Comparison of ENCODE assay signal across 19 cellular contexts in the genomic region with DNA sequence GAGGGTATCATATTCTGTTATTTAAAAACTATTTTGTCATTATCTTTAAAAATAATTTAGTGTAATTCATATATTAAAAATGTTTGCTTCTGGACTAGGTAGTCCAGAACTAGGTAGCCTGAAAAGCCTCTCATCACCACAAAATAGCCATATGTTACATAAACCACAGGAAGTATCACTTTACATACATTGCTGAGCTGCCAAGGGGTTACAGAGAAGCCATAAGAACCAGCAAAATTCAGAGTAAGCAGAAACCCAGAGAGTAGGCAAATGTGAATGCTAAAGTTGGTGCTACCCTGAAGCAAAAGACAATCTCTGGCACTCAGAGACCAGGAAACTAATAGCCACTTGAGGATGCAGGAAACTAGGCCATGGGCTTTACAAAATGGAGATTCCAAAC.
A peak's percentile ranks its signal among the peaks of the same experiment; 100 is the strongest.
DNase-seq lines count a peak whose midpoint lies in the region; ATAC-seq and TF ChIP-seq lines count a peak whose summit lies in the region.
"Had no signal": no experiment of that assay in that cellular context is flagged by ENCODE, and none has a peak within 500 bp of the region (broad histone marks: within the 10 kb centered on the region; RNA-seq: fewer than 3 reads in every experiment).

No MANE protein-coding gene starts in this region.

- peak; percentile 10 for DNase-seq in NCI-H748 (lab: John Stamatoyannopoulos, UW; ENCODE audit: unreplicated experiment)
- DNase-seq in NCI-H748 treated with DMSO at 0.1 percent for 48 hours (lab: John Stamatoyannopoulos, UW): no peak
- peak; percentile 42 for DNase-seq in NB4 (ENCODE audit: low read depth)
- DNase-seq in RPMI8226: peak; percentile 26
- DNase-seq in SKM-1 (lab: John Stamatoyannopoulos, UW; ENCODE audit: unreplicated experiment): no peak
- no peak for DNase-seq in CD8-positive, alpha-beta memory T cell
- DNase-seq in CD14-positive monocyte (ENCODE audit: low spot score): no peak
- DNase-seq: activated CD4-positive, alpha-beta memory T cell treated with anti-CD3 and anti-CD28 coated beads, Interleukin-2, amount 10 ng/mL, durations not matched to agents 7 days and 5 days; Caco-2; H9; KG1; naive thymus-derived CD4-positive, alpha-beta T cell; OCI-M1; psoas muscle; stimulated activated CD4-positive, alpha-beta T cell treated with anti-CD3 and anti-CD28 coated beads, Interleukin-15, amount 100 ng/mL, for 24 hours had no signal

- no peak for ATAC-seq in stimulated activated memory B cell treated with anti-CD40 and anti-IgM and Interleukin-4, amounts not matched to agents 10 μg/mL and 1 μg/mL and 100 μg/mL, for 72 hours
- ATAC-seq: naive thymus-derived CD4-positive, alpha-beta T cell; psoas muscle; SK-N-SH treated with all-trans-retinoic acid at 6 μM for 48 hours had no signal

- POLR2A ChIA-PET in CD8-positive, alpha-beta memory T cell (lab: Charles Lee): no interaction called here

- no peak overlapping the region for H3K4me3 Mint-ChIP-seq in CD8-positive, alpha-beta memory T cell
- H3K4me3 Mint-ChIP-seq in CD14-positive monocyte: no peak overlapping the region
- H3K4me3 Mint-ChIP-seq in stimulated activated memory B cell treated with anti-CD40 and anti-IgM and Interleukin-4, amounts not matched to agents 10 μg/mL and 1 μg/mL and 100 μg/mL, for 72 hours: no peak overlapping the region
- H3K4me3 Mint-ChIP-seq: activated CD4-positive, alpha-beta memory T cell treated with anti-CD3 and anti-CD28 coated beads, Interleukin-2, amount 10 ng/mL, durations not matched to agents 7 days and 5 days; activated T-helper 1 cell treated with anti-CD3 and anti-CD28 coated beads, Interleukin-12 subunit alpha, Interleukin-12 subunit beta, Interleukin-2, Interleukin-4 antibody, amounts not matched to agents 30 ng/mL and 10 ng/mL and 1 ng/mL, durations not matched to agents 14 hours and 24 hours and 36 hours; H9; naive thymus-derived CD4-positive, alpha-beta T cell had no signal

- no peak overlapping the region for H3K4me3 ChIP-seq in NB4 (ENCODE audit: low read depth, low read length)
- no peak overlapping the region for H3K4me3 ChIP-seq in CD8-positive, alpha-beta memory T cell (ENCODE audit: low read length)
- H3K4me3 ChIP-seq: lung, psoas muscle had no signal

- H3K4me1 Mint-ChIP-seq in CD8-positive, alpha-beta memory T cell: peaks cover 0 to 6% (median 5%) of the 10 kb centered on the region in 3 donors
- H3K4me1 Mint-ChIP-seq in CD14-positive monocyte: peaks cover 17% of the 10 kb centered on the region
- H3K4me1 Mint-ChIP-seq in stimulated activated memory B cell treated with anti-CD40 and anti-IgM and Interleukin-4, amounts not matched to agents 10 μg/mL and 1 μg/mL and 100 μg/mL, for 72 hours: no peaks in the 10 kb centered on the region

- TF ChIP-seq POLR2A in NB4 (IDR thresholded peaks at IDR 0.05; ENCODE audit: extremely low read depth, insufficient read length): no peak

- peaks cover 14 to 28% of the 10 kb centered on the region in 2 donors for H3K27me3 Mint-ChIP-seq in CD8-positive, alpha-beta memory T cell
- peaks cover 0 to 5% (median 1%) of the 10 kb centered on the region in 3 donors for H3K27me3 Mint-ChIP-seq in CD14-positive monocyte (ENCODE audit: low read depth in 3 of 3)
- H3K27me3 Mint-ChIP-seq in stimulated activated memory B cell treated with anti-CD40 and anti-IgM and Interleukin-4, amounts not matched to agents 10 μg/mL and 1 μg/mL and 100 μg/mL, for 72 hours: peaks cover 49% of the 10 kb centered on the region

- peak overlapping the region in 2 of 8 donors; percentile 33 to 64 for H3K27ac Mint-ChIP-seq in CD8-positive, alpha-beta memory T cell
- H3K27ac Mint-ChIP-seq in CD14-positive monocyte: no peak overlapping the region
- no peak overlapping the region for H3K27ac Mint-ChIP-seq in stimulated activated memory B cell treated with anti-CD40 and anti-IgM and Interleukin-4, amounts not matched to agents 10 μg/mL and 1 μg/mL and 100 μg/mL, for 72 hours
- H3K27ac Mint-ChIP-seq: activated CD4-positive, alpha-beta memory T cell treated with anti-CD3 and anti-CD28 coated beads, Interleukin-2, amount 10 ng/mL, durations not matched to agents 7 days and 5 days; activated T-helper 1 cell treated with anti-CD3 and anti-CD28 coated beads, Interleukin-12 subunit alpha, Interleukin-12 subunit beta, Interleukin-2, Interleukin-4 antibody, amounts not matched to agents 30 ng/mL and 10 ng/mL and 1 ng/mL, durations not matched to agents 14 hours and 24 hours and 36 hours; H9; naive thymus-derived CD4-positive, alpha-beta T cell had no signal

- H3K9me3 ChIP-seq in CD8-positive, alpha-beta memory T cell (ENCODE audit: low read length): no peaks in the 10 kb centered on the region
- H3K9me3 ChIP-seq: Caco-2, psoas muscle had no signal

- H3K27me3 ChIP-seq in CD8-positive, alpha-beta memory T cell (ENCODE audit: insufficient read depth, low read length, poor library complexity, severe bottlenecking): no peaks in the 10 kb centered on the region

- no peaks in the 10 kb centered on the region for H3K9me3 Mint-ChIP-seq in CD8-positive, alpha-beta memory T cell
- H3K9me3 Mint-ChIP-seq in CD14-positive monocyte: peaks cover 0 to 7% (median 4%) of the 10 kb centered on the region in 7 donors
- peaks cover 2% of the 10 kb centered on the region for H3K9me3 Mint-ChIP-seq in stimulated activated memory B cell treated with anti-CD40 and anti-IgM and Interleukin-4, amounts not matched to agents 10 μg/mL and 1 μg/mL and 100 μg/mL, for 72 hours
- H3K9me3 Mint-ChIP-seq: activated CD4-positive, alpha-beta memory T cell treated with anti-CD3 and anti-CD28 coated beads, Interleukin-2, amount 10 ng/mL, durations not matched to agents 7 days and 5 days; activated T-helper 1 cell treated with anti-CD3 and anti-CD28 coated beads, Interleukin-12 subunit alpha, Interleukin-12 subunit beta, Interleukin-2, Interleukin-4 antibody, amounts not matched to agents 30 ng/mL and 10 ng/mL and 1 ng/mL, durations not matched to agents 14 hours and 24 hours and 36 hours; H9; naive thymus-derived CD4-positive, alpha-beta T cell had no signal

- no peak overlapping the region for H3K27ac ChIP-seq in CD8-positive, alpha-beta memory T cell (ENCODE audit: low read depth, low read length)
- H3K27ac ChIP-seq: psoas muscle had no signal

- CTCF ChIA-PET in CD8-positive, alpha-beta memory T cell (lab: Charles Lee): no interaction called here

- H3K36me3 ChIP-seq in CD8-positive, alpha-beta memory T cell (ENCODE audit: insufficient read depth, low read length): no peaks in the 10 kb centered on the region

- intact Hi-C loops in CD14-positive monocyte (cut with micrococcal nuclease): no loop called here

- TF ChIP-seq CTCF in NB4 (IDR thresholded peaks at IDR 0.05; ENCODE audit: low read depth, low read length): no peak
- TF ChIP-seq CTCF in CD14-positive monocyte (IDR thresholded peaks at IDR 0.05): no peak

- H3K4me1 ChIP-seq in CD8-positive, alpha-beta memory T cell (ENCODE audit: insufficient read depth, low read length): no peaks in the 10 kb centered on the region
- H3K4me1 ChIP-seq: Caco-2, psoas muscle had no signal

- H3K36me3 Mint-ChIP-seq in CD8-positive, alpha-beta memory T cell: peaks cover 0 to 1% (median 0%) of the 10 kb centered on the region in 3 donors
- peaks cover 0 to 6% of the 10 kb centered on the region in 2 donors for H3K36me3 Mint-ChIP-seq in CD14-positive monocyte
- no peaks in the 10 kb centered on the region for H3K36me3 Mint-ChIP-seq in stimulated activated memory B cell treated with anti-CD40 and anti-IgM and Interleukin-4, amounts not matched to agents 10 μg/mL and 1 μg/mL and 100 μg/mL, for 72 hours

Comparison
In these comparisons a context has a peak if more than half of its experiments do, and no peak if none do; other contexts are left out.
1. DNase-seq: peak in NCI-H748 (single experiment), NB4 (single experiment) and RPMI8226 (single experiment); none in NCI-H748 treated with DMSO at 0.1 percent for 48 hours (single experiment), SKM-1 (single experiment), CD8-positive, alpha-beta memory T cell (0 of 5) and CD14-positive monocyte (single experiment).